8 cellular contexts compared by ENCODE assay signal in genomic region chr22:21624120-21624879, GRCh38. TPM values are rescaled to one million over a fixed set of nuclear protein-coding genes. Genes with fewer than 3 reads are reported as not detected.
DNase-seq lines count a peak whose midpoint lies in the region; ATAC-seq, FAIRE-seq and TF ChIP-seq lines count a peak whose summit lies in the region.

No MANE protein-coding gene starts in this region.

- H3K27ac ChIP-seq in ascending aorta (peak overlapping the region; percentile 59 to 62), keratinocyte (ENCODE audit: control insufficient read depth, insufficient read depth, low read length) (no peak overlapping the region)

- H3K79me2 ChIP-seq in keratinocyte (ENCODE audit: control insufficient read depth, insufficient read depth, low read length): peaks cover 62% of the 10 kb centered on the region

- H3K4me3 ChIP-seq in ascending aorta (peak overlapping the region in 1 of 2 donors; percentile 25), keratinocyte (ENCODE audit: control insufficient read depth in 2 of 3, extremely low read depth in 1 of 3, insufficient read depth in 2 of 3, low read depth in 1 of 3, low read length in 3 of 3) (no peak overlapping the region)

- no peak overlapping the region for H2AFZ ChIP-seq in keratinocyte (ENCODE audit: control insufficient read depth, low read length)

- H3K27me3 ChIP-seq in ascending aorta (no peaks in the 10 kb centered on the region), keratinocyte (ENCODE audit: control insufficient read depth, extremely low read depth, insufficient read depth, low read length) (no peaks in the 10 kb centered on the region)

- H3K4me1 ChIP-seq in ascending aorta (peaks cover 14 to 26% of the 10 kb centered on the region in 2 donors), keratinocyte (ENCODE audit: control insufficient read depth, extremely low read depth, insufficient read depth, low read length) (peaks cover 14% of the 10 kb centered on the region)

- peaks cover 24% of the 10 kb centered on the region for H4K20me1 ChIP-seq in keratinocyte (ENCODE audit: control insufficient read depth, extremely low read depth, insufficient read depth, low read length)

- H3K36me3 ChIP-seq in ascending aorta: peaks cover 0 to 9% of the 10 kb centered on the region in 2 donors
- H3K36me3 ChIP-seq in keratinocyte (ENCODE audit: control insufficient read depth in 2 of 2, extremely low read depth in 1 of 2, insufficient read depth in 2 of 2, low read length in 2 of 2): peaks cover 11 to 31% of the 10 kb centered on the region in 2 experiments

- no peak for ATAC-seq in GM21825 (IDR thresholded peaks at IDR 0.05; ENCODE audit: unreplicated experiment)
- no peak for ATAC-seq in HG03342 (IDR thresholded peaks at IDR 0.05; ENCODE audit: unreplicated experiment)

- dilution Hi-C loops in keratinocyte (cut with MboI; ENCODE audit: extremely low pct_ligation_motif_present, low sequenced_read_pairs): no loop called here

- DNase-seq in OCI-M1 (lab: John Stamatoyannopoulos, UW) (peak; percentile 81), ascending aorta (ENCODE audit: low spot score in 2 of 2) (no peak), keratinocyte (ENCODE audit: low read depth, low spot score) (no peak), superior temporal gyrus (ENCODE audit: extremely low spot score) (peak; percentile 59), posterior vena cava (ENCODE audit: low spot score) (no peak)

- intact Hi-C loops in ascending aorta (cut with DNase I): no loop called here
- intact Hi-C loops in posterior vena cava (cut with DNase I): no loop called here

- H3K4me2 ChIP-seq in keratinocyte (ENCODE audit: control insufficient read depth, extremely low read depth, insufficient read depth, low read depth, low read length): no peak overlapping the region

- TF ChIP-seq CTCF in GM12873 (IDR thresholded peaks at IDR 0.05; ENCODE audit: insufficient read depth, low read depth, low read length, missing control alignments) (peak; percentile 68), ascending aorta (IDR thresholded peaks at IDR 0.05) (peak in 2 of 3 experiments; percentile 31 to 43), keratinocyte (optimal IDR thresholded peaks at IDR 0.05 in 1 of 3, IDR thresholded peaks at IDR 0.05 in 1 of 3, conservative IDR thresholded peaks at IDR 0.05 in 1 of 3; ENCODE audit: extremely low read depth in 1 of 3, insufficient read depth in 2 of 3, low read length in 3 of 3) (peak; percentile 73 to 82 (median 76))

- H3K9ac ChIP-seq in keratinocyte (ENCODE audit: control insufficient read depth, extremely low read depth, insufficient read depth, low read length): no peak overlapping the region

- no peak for FAIRE-seq in keratinocyte (lab: Jason Lieb, UNC)

- H3K9me3 ChIP-seq in ascending aorta: no peaks in the 10 kb centered on the region
- H3K9me3 ChIP-seq in keratinocyte (ENCODE audit: control insufficient read depth, low read depth, low read length): no peaks in the 10 kb centered on the region

- peaks cover 5% of the 10 kb centered on the region for H3K9me1 ChIP-seq in keratinocyte (ENCODE audit: control insufficient read depth, extremely low read depth, insufficient read depth, low read length)

RNA-seq across cellular contexts. Expression of gene YDJC, which starts 5.5 kb away (rescaled TPM):
- total RNA-seq in ascending aorta (80.8 TPM), posterior vena cava (1 to 10 TPM; 7.1 to 8.5 TPM)
- polyA plus RNA-seq in keratinocyte: 18.2 to 31.8 TPM (median 22.3 TPM) in 3 replicates
- polyA plus RNA-seq in keratinocyte (2011; ENCODE audit: low read depth): 6.9 TPM
- 16.3 and 45.3 TPM in 2 replicates for polyA plus RNA-seq in keratinocyte (2011; cell fraction: cytosol; rRNA removed)
- 16.6 and 28.9 TPM in 2 replicates for polyA plus RNA-seq in keratinocyte (2011; cell fraction: nucleus; rRNA removed)
- 19.0 and 36.5 TPM in 2 replicates for polyA plus RNA-seq in keratinocyte (2012; ENCODE audit: low replicate concordance)
- polyA minus RNA-seq in keratinocyte: 5.3 to 16.2 TPM (median 12.4 TPM) in 3 replicates
- polyA minus RNA-seq in keratinocyte (2011; cell fraction: cytosol; rRNA and poly(A)+ RNA removed): 56.2 TPM
- polyA minus RNA-seq in keratinocyte (2011; cell fraction: nucleus; rRNA and poly(A)+ RNA removed): 12.6 and 17.6 TPM in 2 replicates

RNA-seq across cellular contexts. Expression of gene CCDC116, which starts 8.3 kb away (rescaled TPM):
- total RNA-seq in ascending aorta (not detected), posterior vena cava (under 1 TPM; 0.23 to 0.38 TPM)
- polyA plus RNA-seq in keratinocyte: 0.03 TPM in 3 replicates
- polyA plus RNA-seq in keratinocyte (2011; ENCODE audit: low read depth): not detected
- polyA plus RNA-seq in keratinocyte (2011; cell fraction: cytosol; rRNA removed): not detected in 2 replicates
- 0.11 and 0.19 TPM in 2 replicates for polyA plus RNA-seq in keratinocyte (2011; cell fraction: nucleus; rRNA removed)
- polyA plus RNA-seq in keratinocyte (2012; ENCODE audit: low replicate concordance): 0.17 TPM in 1 of 2 replicates, not detected in the other
- polyA minus RNA-seq in keratinocyte: not detected in 3 replicates
- polyA minus RNA-seq in keratinocyte (2011; cell fraction: cytosol; rRNA and poly(A)+ RNA removed): not detected
- not detected in 2 replicates for polyA minus RNA-seq in keratinocyte (2011; cell fraction: nucleus; rRNA and poly(A)+ RNA removed)

RNA-seq across cellular contexts. Expression of gene SDF2L1, which starts 17.8 kb away (rescaled TPM):
- total RNA-seq in ascending aorta: 37.4 TPM
- polyA plus RNA-seq in keratinocyte: 23.2 to 33.1 TPM (median 25.6 TPM) in 3 replicates
- 4.1 TPM for polyA plus RNA-seq in keratinocyte (2011; ENCODE audit: low read depth)
- polyA plus RNA-seq in keratinocyte (2011; cell fraction: cytosol; rRNA removed): 14.4 and 27.0 TPM in 2 replicates
- polyA plus RNA-seq in keratinocyte (2011; cell fraction: nucleus; rRNA removed): 13.4 and 18.9 TPM in 2 replicates
- 22.4 and 89.4 TPM in 2 replicates for polyA plus RNA-seq in keratinocyte (2012; ENCODE audit: low replicate concordance)
- 8.1 to 30.3 TPM (median 15.7 TPM) in 3 replicates for polyA minus RNA-seq in keratinocyte
- polyA minus RNA-seq in keratinocyte (2011; cell fraction: cytosol; rRNA and poly(A)+ RNA removed): 46.6 TPM
- polyA minus RNA-seq in keratinocyte (2011; cell fraction: nucleus; rRNA and poly(A)+ RNA removed): 6.4 and 6.6 TPM in 2 replicates
- 10 to 100 TPM; 27.8 to 33.1 TPM for total RNA-seq in posterior vena cava

RNA-seq across cellular contexts. Expression of gene PPIL2, which starts 41.5 kb away (rescaled TPM):
- total RNA-seq in ascending aorta: 36.3 TPM
- 24.6 to 31.4 TPM (median 30.2 TPM) in 3 replicates for polyA plus RNA-seq in keratinocyte
- 17.0 TPM for polyA plus RNA-seq in keratinocyte (2011; ENCODE audit: low read depth)
- 15.6 and 17.9 TPM in 2 replicates for polyA plus RNA-seq in keratinocyte (2011; cell fraction: cytosol; rRNA removed)
- polyA plus RNA-seq in keratinocyte (2011; cell fraction: nucleus; rRNA removed): 89.2 and 97.9 TPM in 2 replicates
- polyA plus RNA-seq in keratinocyte (2012; ENCODE audit: low replicate concordance): 13.2 and 24.8 TPM in 2 replicates
- polyA minus RNA-seq in keratinocyte: 22.6 to 43.1 TPM (median 32.5 TPM) in 3 replicates
- 7.7 TPM for polyA minus RNA-seq in keratinocyte (2011; cell fraction: cytosol; rRNA and poly(A)+ RNA removed)
- 30.6 and 34.7 TPM in 2 replicates for polyA minus RNA-seq in keratinocyte (2011; cell fraction: nucleus; rRNA and poly(A)+ RNA removed)
- total RNA-seq in posterior vena cava: 10 to 100 TPM; 28.9 to 29.5 TPM

RNA-seq across cellular contexts. Expression of gene UBE2L3, which starts 56.8 kb away (rescaled TPM):
- total RNA-seq in ascending aorta (22.0 TPM), posterior vena cava (10 to 100 TPM; 36.2 to 36.8 TPM)
- polyA plus RNA-seq in keratinocyte: 43.7 to 92.1 TPM (median 80.8 TPM) in 3 replicates
- polyA plus RNA-seq in keratinocyte (2011; ENCODE audit: low read depth): 24.2 TPM
- polyA plus RNA-seq in keratinocyte (2011; cell fraction: cytosol; rRNA removed): 76.9 and 97.2 TPM in 2 replicates
- 37.2 and 41.9 TPM in 2 replicates for polyA plus RNA-seq in keratinocyte (2011; cell fraction: nucleus; rRNA removed)
- 54.2 and 88.0 TPM in 2 replicates for polyA plus RNA-seq in keratinocyte (2012; ENCODE audit: low replicate concordance)
- polyA minus RNA-seq in keratinocyte: 31.9 to 42.9 TPM (median 37.8 TPM) in 3 replicates
- polyA minus RNA-seq in keratinocyte (2011; cell fraction: cytosol; rRNA and poly(A)+ RNA removed): 33.0 TPM
- polyA minus RNA-seq in keratinocyte (2011; cell fraction: nucleus; rRNA and poly(A)+ RNA removed): 11.4 and 18.1 TPM in 2 replicates

Comparison
In these comparisons a context has a peak if more than half of its experiments do, and no peak if none do; other contexts are left out.
1. DNase-seq: peak in OCI-M1 (single experiment) and superior temporal gyrus (single experiment); none in ascending aorta (0 of 2), keratinocyte (single experiment) and posterior vena cava (single experiment).
2. Peak in every context shown above with its lines, with median percentiles within 50 percentile points of each other: CTCF ChIP-seq.